Comparison of ENCODE assay signal across 26 cellular contexts in genomic region chr10:22219308-22219707, GRCh38. TPM values are rescaled to one million over a fixed set of nuclear protein-coding genes. Genes with fewer than 3 reads are reported as not detected.
DNase-seq lines count a peak whose midpoint lies in the region; ATAC-seq, FAIRE-seq and TF ChIP-seq lines count a peak whose summit lies in the region.
"Had no signal": no experiment of that assay in that cellular context is flagged by ENCODE, and none has a peak within 500 bp of the region (broad histone marks: within the 10 kb centered on the region; RNA-seq: fewer than 3 reads in every experiment).

No MANE protein-coding gene starts in this region.

- DNase-seq in DMS53 (lab: John Stamatoyannopoulos, UW), result peak; percentile 11
- no peak for DNase-seq in DMS53 treated with DMSO at 0.1 percent for 48 hours (lab: John Stamatoyannopoulos, UW; ENCODE audit: unreplicated experiment)
- peak; percentile 17 for DNase-seq in RCC 7860 (ENCODE audit: low spot score)
- DNase-seq in erythroblast (lab: John Stamatoyannopoulos, UW), result peak; percentile 22 to 60
- DNase-seq in stimulated activated effector memory CD8-positive, alpha-beta T cell treated with anti-CD3 and anti-CD28 coated beads, Interleukin-12 subunit alpha, Interleukin-12 subunit beta, amount 100 ng/mL, for 72 hours (ENCODE audit: low spot score in 2 of 2), result no peak
- no peak for DNase-seq in frontal cortex (ENCODE audit: low spot score in 2 of 2)
- no peak for DNase-seq in left lung
- DNase-seq: activated CD4-positive, CD25-positive, alpha-beta regulatory T cell; dorsolateral prefrontal cortex; esophagus squamous epithelium; NCI-H524 treated with DMSO at 0.1 percent for 48 hours; small intestine; stimulated activated CD4-positive, alpha-beta T cell treated with anti-CD3 and anti-CD28 coated beads, Interleukin-4, amount 100 ng/mL, for 24 hours had no signal

- peak; percentile 59 for ATAC-seq in stimulated activated effector memory CD8-positive, alpha-beta T cell treated with anti-CD3 and anti-CD28 coated beads, Interleukin-12 subunit alpha, Interleukin-12 subunit beta, amount 100 ng/mL, for 72 hours
- ATAC-seq in GM19035 (IDR thresholded peaks at IDR 0.05; ENCODE audit: unreplicated experiment) (no peak), left lung (no peak)

- H3K9me3 ChIP-seq in left lung, result no peaks in the 10 kb centered on the region
- H3K9me3 ChIP-seq: esophagus squamous epithelium had no signal

- no peak overlapping the region for H3K4me3 ChIP-seq in left lung
- H3K4me3 ChIP-seq: BLaER1, dorsolateral prefrontal cortex, esophagus squamous epithelium had no signal

- H3K4me1 Mint-ChIP-seq in stimulated activated effector memory CD8-positive, alpha-beta T cell treated with anti-CD3 and anti-CD28 coated beads, Interleukin-12 subunit alpha, Interleukin-12 subunit beta, amount 100 ng/mL, for 72 hours, result peaks cover 11% of the 10 kb centered on the region
- H3K4me1 Mint-ChIP-seq: memory B cell had no signal

- TF ChIP-seq POLR2A in erythroblast (IDR thresholded peaks at IDR 0.05; ENCODE audit: low read length), result no peak

- H3K36me3 ChIP-seq in left lung, result no peaks in the 10 kb centered on the region
- H3K36me3 ChIP-seq: BLaER1, esophagus squamous epithelium had no signal

- no peaks in the 10 kb centered on the region for H3K36me3 Mint-ChIP-seq in stimulated activated effector memory CD8-positive, alpha-beta T cell treated with anti-CD3 and anti-CD28 coated beads, Interleukin-12 subunit alpha, Interleukin-12 subunit beta, amount 100 ng/mL, for 72 hours
- H3K36me3 Mint-ChIP-seq: memory B cell; natural killer cell treated with Interleukin-12 subunit alpha and Interleukin-12 subunit beta and Interleukin-15 and Interleukin-18, amount 100 ng/mL, for 72 hours had no signal

- no peak overlapping the region for H3K27ac Mint-ChIP-seq in stimulated activated effector memory CD8-positive, alpha-beta T cell treated with anti-CD3 and anti-CD28 coated beads, Interleukin-12 subunit alpha, Interleukin-12 subunit beta, amount 100 ng/mL, for 72 hours
- H3K27ac Mint-ChIP-seq: activated T-helper 1 cell treated with anti-CD3 and anti-CD28 coated beads, Interleukin-12 subunit alpha, Interleukin-12 subunit beta, Interleukin-2, Interleukin-4 antibody, amounts not matched to agents 30 ng/mL and 10 ng/mL and 1 ng/mL, durations not matched to agents 14 hours and 24 hours and 36 hours; IgD-negative memory B cell; memory B cell; natural killer cell treated with Interleukin-12 subunit alpha and Interleukin-12 subunit beta and Interleukin-15 and Interleukin-18, amount 100 ng/mL, for 72 hours; T-helper 2 cell treated with Interferon-gamma antibody and Interleukin-4, amounts not matched to agents 5 μg/mL and 100 μg/mL, for 36 hours had no signal

- intact Hi-C loops in left lung (cut with DNase I), result no loop called here

- no peak for TF ChIP-seq CTCF in left lung (IDR thresholded peaks at IDR 0.05)

- H3K9me3 Mint-ChIP-seq in stimulated activated effector memory CD8-positive, alpha-beta T cell treated with anti-CD3 and anti-CD28 coated beads, Interleukin-12 subunit alpha, Interleukin-12 subunit beta, amount 100 ng/mL, for 72 hours, result no peaks in the 10 kb centered on the region
- H3K9me3 Mint-ChIP-seq: natural killer cell treated with Interleukin-12 subunit alpha and Interleukin-12 subunit beta and Interleukin-15 and Interleukin-18, amount 100 ng/mL, for 72 hours; T-helper 2 cell treated with Interferon-gamma antibody and Interleukin-4, amounts not matched to agents 5 μg/mL and 100 μg/mL, for 36 hours had no signal

- H3K27me3 ChIP-seq in left lung, result no peaks in the 10 kb centered on the region
- H3K27me3 ChIP-seq: BLaER1, esophagus squamous epithelium had no signal

- H3K4me3 Mint-ChIP-seq in stimulated activated effector memory CD8-positive, alpha-beta T cell treated with anti-CD3 and anti-CD28 coated beads, Interleukin-12 subunit alpha, Interleukin-12 subunit beta, amount 100 ng/mL, for 72 hours, result no peak overlapping the region
- H3K4me3 Mint-ChIP-seq: activated T-helper 1 cell treated with anti-CD3 and anti-CD28 coated beads, Interleukin-12 subunit alpha, Interleukin-12 subunit beta, Interleukin-2, Interleukin-4 antibody, amounts not matched to agents 30 ng/mL and 10 ng/mL and 1 ng/mL, durations not matched to agents 14 hours and 24 hours and 36 hours; IgD-negative memory B cell; memory B cell; natural killer cell treated with Interleukin-12 subunit alpha and Interleukin-12 subunit beta and Interleukin-15 and Interleukin-18, amount 100 ng/mL, for 72 hours; T-helper 2 cell treated with Interferon-gamma antibody and Interleukin-4, amounts not matched to agents 5 μg/mL and 100 μg/mL, for 36 hours had no signal

- H3K27ac ChIP-seq in left lung, result no peak overlapping the region
- H3K27ac ChIP-seq: 22Rv1, BLaER1, dorsolateral prefrontal cortex, esophagus squamous epithelium had no signal

- no peaks in the 10 kb centered on the region for H3K4me1 ChIP-seq in left lung
- H3K4me1 ChIP-seq: BLaER1, esophagus squamous epithelium had no signal

- FAIRE-seq in RCC 7860 (lab: Jason Lieb, UNC), result no peak
- FAIRE-seq in frontal cortex (lab: Jason Lieb, UNC), result no peak
- FAIRE-seq: keratinocyte, small intestine had no signal

RNA-seq across cellular contexts. Expression of gene EBLN1, which starts 1.5 kb away (rescaled TPM):
- total RNA-seq in frontal cortex (not detected), left lung (not detected)
- total RNA-seq: activated CD8-positive, alpha-beta memory T cell treated with anti-CD3 and anti-CD28 coated beads for 36 hours; activated T-helper 1 cell treated with anti-CD3 and anti-CD28 coated beads, Interleukin-12 subunit alpha, Interleukin-12 subunit beta, Interleukin-2, Interleukin-4 antibody, amounts not matched to agents 30 ng/mL and 10 ng/mL and 1 ng/mL, durations not matched to agents 14 hours and 24 hours and 36 hours; cardiac septum; esophagus squamous epithelium; natural killer cell treated with Interleukin-12 subunit alpha and Interleukin-12 subunit beta and Interleukin-15 and Interleukin-18, amount 100 ng/mL, for 72 hours; posterior vena cava; temporal lobe had no signal

Comparison
In these comparisons a context has a peak if more than half of its experiments do, and no peak if none do; other contexts are left out.
1. DNase-seq: peak in DMS53 (single experiment), RCC 7860 (single experiment) and erythroblast (2 of 2); none in DMS53 treated with DMSO at 0.1 percent for 48 hours (single experiment), stimulated activated effector memory CD8-positive, alpha-beta T cell treated with anti-CD3 and anti-CD28 coated beads, Interleukin-12 subunit alpha, Interleukin-12 subunit beta, amount 100 ng/mL, for 72 hours (0 of 2), frontal cortex (0 of 2) and left lung (0 of 2).